In genomic region chr14:39666386-39666785, GRCh38 we compare ENCODE assay signal across 18 cellular contexts.
"Had no signal": no experiment of that assay in that cellular context is flagged by ENCODE, and none has a peak within 500 bp of the region (broad histone marks: within the 10 kb centered on the region; RNA-seq: fewer than 3 reads in every experiment).

No MANE protein-coding gene starts in this region.

- H3K79me2 ChIP-seq: parathyroid adenoma had no signal

- H3K9me3 ChIP-seq: heart left ventricle, thyroid gland had no signal

- H3K4me1 ChIP-seq: heart left ventricle, parathyroid adenoma, thyroid gland had no signal

- FAIRE-seq: endothelial cell of umbilical vein had no signal

- H3K36me3 ChIP-seq: brain microvascular endothelial cell, heart left ventricle, thyroid gland had no signal

- H3K27ac ChIP-seq: brain microvascular endothelial cell, heart left ventricle, parathyroid adenoma, thyroid gland had no signal

- ATAC-seq: activated CD8-positive, alpha-beta T cell treated with anti-CD3 and anti-CD28 coated beads for 36 hours; activated T-cell treated with anti-CD3 and anti-CD28 coated beads, Interleukin-2, amount 50 U/mL, for 4 hours; heart left ventricle; naive thymus-derived CD8-positive, alpha-beta T cell; stimulated activated memory B cell treated with anti-CD40 and anti-IgM and Interleukin-4, amounts not matched to agents 10 μg/mL and 1 μg/mL and 100 μg/mL, for 72 hours; T-helper 17 cell had no signal

- H3K9ac ChIP-seq: parathyroid adenoma had no signal

- H2AFZ ChIP-seq: parathyroid adenoma had no signal

- H3K4me3 ChIP-seq: heart left ventricle, thyroid gland had no signal

- DNase-seq: activated B cell treated with CpG ODN at 0.5 μM for 24 hours; activated CD4-positive, alpha-beta T cell treated with anti-CD3 and anti-CD28 coated beads for 48 hours; activated CD8-positive, alpha-beta T cell treated with anti-CD3 and anti-CD28 coated beads for 36 hours; activated effector memory CD4-positive, alpha-beta T cell treated with anti-CD3 and anti-CD28 coated beads, Interleukin-2, amount 50 U/mL, for 16 hours; activated T-cell treated with anti-CD3 and anti-CD28 coated beads, Interleukin-2, amount 50 U/mL, for 4 hours; amniotic stem cell; brain microvascular endothelial cell; cortex of kidney; effector CD4-positive, alpha-beta T cell; foreskin melanocyte; heart left ventricle; naive thymus-derived CD8-positive, alpha-beta T cell; stimulated activated CD4-positive, alpha-beta T cell treated with anti-CD3 and anti-CD28 coated beads, Interleukin-2, amount 100 ng/mL, for 48 hours; T-helper 17 cell; thyroid gland had no signal

- H3K27me3 ChIP-seq: brain microvascular endothelial cell, heart left ventricle, thyroid gland had no signal
